Comparison of ENCODE assay signal across 8 cellular contexts in genomic region chr10:6203331-6204062, GRCh38. TPM values are rescaled to one million over a fixed set of nuclear protein-coding genes. Genes with fewer than 3 reads are reported as not detected.
DNase-seq lines count a peak whose midpoint lies in the region; ATAC-seq and TF ChIP-seq lines count a peak whose summit lies in the region.

No MANE protein-coding gene starts in this region.

- H3K4me1 ChIP-seq in upper lobe of left lung, result peaks cover 31 to 52% (median 39%) of the 10 kb centered on the region in 4 donors

- no peak for TF ChIP-seq EP300 in upper lobe of left lung (IDR thresholded peaks at IDR 0.05)

- TF ChIP-seq CTCF in foreskin fibroblast (IDR thresholded peaks at IDR 0.05; ENCODE audit: low read depth, low read length) (peak; percentile 6), neural crest cell (conservative IDR thresholded peaks at IDR 0.05) (peak; percentile 49), upper lobe of left lung (IDR thresholded peaks at IDR 0.05) (peak; percentile 67 to 93 (median 86))

- H3K27me3 ChIP-seq in upper lobe of left lung, result no peaks in the 10 kb centered on the region

- H3K27ac ChIP-seq in upper lobe of left lung, result peak overlapping the region; percentile 94 to 97 (median 96)

- peaks cover 33% of the 10 kb centered on the region for H3K4me1 Mint-ChIP-seq in neural crest cell

- no peaks in the 10 kb centered on the region for H3K36me3 ChIP-seq in upper lobe of left lung

- DNase-seq in AG08395 (ENCODE audit: low spot score) (peak; percentile 74), OCI-M1 (lab: John Stamatoyannopoulos, UW) (peak; percentile 70), foreskin fibroblast (peak; percentile 50 to 81), neural crest cell (ENCODE audit: low read depth, low spot score) (peak; percentile 66), upper lobe of left lung (peak; percentile 71 to 95)
- DNase-seq in activated effector memory CD4-positive, alpha-beta T cell treated with Interleukin-2 at 50 U/mL for 16 hours, result peak; percentile 41

- peaks cover 47% of the 10 kb centered on the region for H3K27me3 Mint-ChIP-seq in neural crest cell (ENCODE audit: low read depth)

- no peaks in the 10 kb centered on the region for H3K9me3 ChIP-seq in upper lobe of left lung

- H3K4me3 ChIP-seq in foreskin fibroblast (ENCODE audit: low read depth in 1 of 2, low read length in 2 of 2) (peak overlapping the region; percentile 88 to 91), upper lobe of left lung (peak overlapping the region; percentile 83 to 98 (median 96))

- peak overlapping the region; percentile 81 for H3K27ac Mint-ChIP-seq in neural crest cell (ENCODE audit: unreplicated experiment)

- peak overlapping the region; percentile 95 for H3K4me3 Mint-ChIP-seq in neural crest cell

- WGBS in upper lobe of left lung, 2 donors, result 1% methylated on average over 30 to 47 of the region's 76 CpGs

- peaks cover 6% of the 10 kb centered on the region for H3K36me3 Mint-ChIP-seq in neural crest cell (ENCODE audit: low read depth)

- ATAC-seq in GM18520 (IDR thresholded peaks at IDR 0.05; ENCODE audit: unreplicated experiment) (peak; percentile 24), HG03060 (IDR thresholded peaks at IDR 0.05; ENCODE audit: low read depth, unreplicated experiment) (peak; percentile 11), upper lobe of left lung (ENCODE audit: low FRiP score in 2 of 2) (peak; percentile 27 to 85)

- peak in 1 of 4 donors; percentile 18 for TF ChIP-seq POLR2A in upper lobe of left lung (IDR thresholded peaks at IDR 0.05)

- H3K9me3 Mint-ChIP-seq in neural crest cell, result no peaks in the 10 kb centered on the region

RNA-seq across cellular contexts. Expression of gene PFKFB3, which starts 0.8 kb away (rescaled TPM):
- 36.7 and 39.3 TPM in 2 replicates for total RNA-seq in neural crest cell
- 100 to 1,000 TPM in 1 of 6 donors, 10 to 100 TPM in 5; 48.2 to 236 (median 83.5) TPM for total RNA-seq in upper lobe of left lung

Comparison
In these comparisons a context has a peak if more than half of its experiments do, and no peak if none do; other contexts are left out.
1. Peak in every context shown above with its lines: DNase-seq, ATAC-seq, H3K4me3 ChIP-seq and H3K27ac ChIP-seq.
2. CTCF ChIP-seq: peak in every context shown above with its lines; median percentile 86 in upper lobe of left lung; 49 in neural crest cell; 6 in foreskin fibroblast.